8 cellular contexts compared by ENCODE assay signal in the genomic region with DNA sequence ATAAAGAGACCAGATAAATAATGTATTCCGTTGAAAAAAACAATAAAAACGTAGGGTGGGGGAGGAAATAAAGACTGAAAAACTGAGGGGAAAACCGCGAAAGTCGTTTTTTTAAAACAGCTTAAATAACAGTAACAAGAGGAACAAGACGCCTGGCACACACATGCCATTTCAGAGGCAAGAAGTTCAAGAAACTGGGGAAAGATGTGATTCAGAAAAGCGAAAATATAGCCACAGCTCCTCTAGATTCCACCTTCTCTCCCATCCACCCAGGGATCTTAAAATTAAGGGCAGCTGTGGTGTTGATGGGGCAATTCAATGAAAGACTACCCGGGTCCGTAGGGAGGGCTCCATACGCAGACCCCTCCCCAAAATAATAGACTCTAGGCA. TPM values are rescaled to one million over a fixed set of nuclear protein-coding genes. Genes with fewer than 3 reads are reported as not detected.
DNase-seq lines count a peak whose midpoint lies in the region; ATAC-seq, FAIRE-seq and TF ChIP-seq lines count a peak whose summit lies in the region.

No MANE protein-coding gene starts in this region.

- H3K27ac ChIP-seq in A549 = peak overlapping the region; percentile 89 to 99
- no peak overlapping the region for H3K27ac ChIP-seq in HUES48 (ENCODE audit: low read depth, low read length)
- no peak overlapping the region for H3K27ac ChIP-seq in mesodermal cell (ENCODE audit: low read depth, low read length, severe bottlenecking)

- H3K27ac Mint-ChIP-seq in MCF 10A (ENCODE audit: low read depth, unreplicated experiment) = no peak overlapping the region

- TF ChIP-seq RAD21 in A549 (conservative IDR thresholded peaks at IDR 0.05 in 1 of 2, IDR thresholded peaks at IDR 0.05 in 1 of 2) = no peak

- peak overlapping the region; percentile 84 for H3K4me3 Mint-ChIP-seq in MCF 10A (ENCODE audit: unreplicated experiment)

- H3K4me3 ChIP-seq in A549 (peak overlapping the region; percentile 97), HUES48 (ENCODE audit: low read depth, low read length) (peak overlapping the region; percentile 92), mesodermal cell (ENCODE audit: extremely low read depth, insufficient read depth, low read length, poor library complexity, severe bottlenecking) (peak overlapping the region; percentile 91)

- intact Hi-C loops in MCF 10A (cut with micrococcal nuclease) = loop anchor here (5.0 kb wide), 1 partner anchor 174 kb away; no protein-coding TSS in a partner anchor

- DNase-seq in A549 (ENCODE audit: low read depth in 1 of 2, low spot score in 1 of 2) (no peak), MCF 10A (ENCODE audit: unreplicated experiment) (no peak), AG20443 (ENCODE audit: low spot score) (no peak), DMS53 (lab: John Stamatoyannopoulos, UW) (no peak), cerebellar nuclear complex (lab: John Stamatoyannopoulos, UW) (no peak), urothelium cell line (ENCODE audit: low spot score) (no peak)

- H3K36me3 ChIP-seq in HUES48 (ENCODE audit: control insufficient read depth, insufficient read depth, low read length) (no peaks in the 10 kb centered on the region), mesodermal cell (ENCODE audit: control insufficient read depth, insufficient read depth, low read length) (peaks cover 3% of the 10 kb centered on the region)

- POLR2A ChIA-PET in A549 (lab: Yijun Ruan, JAX) (interaction anchor here (0.6 to 0.7 kb wide), 2 partner anchors 40 to 83 kb away, joined by 6 to 9 read pairs; no protein-coding TSS in a partner anchor), MCF 10A (lab: Yijun Ruan, JAX) (interaction anchor here (0.9 kb wide), 1 partner anchor 9 kb away, joined by 4 read pairs; no protein-coding TSS in a partner anchor)

- ATAC-seq in A549 = no peak

- peaks cover 8% of the 10 kb centered on the region for H3K9me3 ChIP-seq in A549
- H3K9me3 ChIP-seq in HUES48 (ENCODE audit: control insufficient read depth, insufficient read depth, low read length) = no peaks in the 10 kb centered on the region
- H3K9me3 ChIP-seq in mesodermal cell (ENCODE audit: control insufficient read depth, low read length) = peaks cover 2% of the 10 kb centered on the region

- peaks cover 28% of the 10 kb centered on the region for H3K27me3 ChIP-seq in HUES48 (ENCODE audit: control insufficient read depth, insufficient read depth, low read length)

- H3K4me1 Mint-ChIP-seq in MCF 10A (ENCODE audit: insufficient read depth, unreplicated experiment) = peaks cover 17% of the 10 kb centered on the region

- CTCF ChIA-PET in A549 (lab: Yijun Ruan, JAX) = interaction anchor here (1.0 to 1.6 kb wide), 3 partner anchors 10 to 55 kb away, joined by 3 to 5 read pairs (median 4); no protein-coding TSS in a partner anchor
- CTCF ChIA-PET in MCF 10A (lab: Yijun Ruan, JAX) = interaction anchor here (1.3 kb wide), 1 partner anchor 54 kb away, joined by 4 read pairs; no protein-coding TSS in a partner anchor

- BruUV-seq in MCF 10A (replicated peaks; lab: Mats Ljungman, UMichigan) = no TSS peak

- H3K9me3 Mint-ChIP-seq in MCF 10A (ENCODE audit: unreplicated experiment) = peaks cover 8% of the 10 kb centered on the region

- H3K4me1 ChIP-seq in A549 = peaks cover 27% of the 10 kb centered on the region
- peaks cover 30% of the 10 kb centered on the region; the same call in 1 of the 2 replicates for H3K4me1 ChIP-seq in HUES48 (ENCODE audit: control insufficient read depth, insufficient read depth, low read length)
- H3K4me1 ChIP-seq in mesodermal cell (ENCODE audit: control insufficient read depth, insufficient read depth, low read length, poor library complexity, severe bottlenecking) = peaks cover 7% of the 10 kb centered on the region

- TF ChIP-seq EP300 in A549 (IDR thresholded peaks at IDR 0.05) = no peak

- no peak overlapping the region for H3K9ac ChIP-seq in HUES48 (ENCODE audit: low read depth, low read length)

- FAIRE-seq in A549 (lab: Jason Lieb, UNC) = no peak
- FAIRE-seq in urothelium cell line (lab: Jason Lieb, UNC) = no peak

- TF ChIP-seq CTCF in A549 (IDR thresholded peaks at IDR 0.05) (no peak), MCF 10A (IDR thresholded peaks at IDR 0.05; ENCODE audit: unreplicated experiment) (no peak)

- H3K36me3 Mint-ChIP-seq in MCF 10A (ENCODE audit: insufficient read depth, unreplicated experiment) = no peaks in the 10 kb centered on the region

- H3K4me2 ChIP-seq in A549 = peak overlapping the region; percentile 93

- 3% methylated on average over 10 of the region's 10 CpGs for WGBS in A549 (ENCODE audit: missing lambda C conversion rate)
- 42% methylated on average over 5 of the region's 10 CpGs; no CpG with 5 or more reads in 1 of the 2 experiments for whole genome bisulfite sequencing in mesodermal cell (ENCODE audit: insufficient coverage in 2 of 2), 2 experiments

- TF ChIP-seq POLR2A in A549 (IDR thresholded peaks at IDR 0.05; ENCODE audit: low read length) = no peak

- H3K27me3 Mint-ChIP-seq in MCF 10A (ENCODE audit: insufficient read depth, unreplicated experiment) = no peaks in the 10 kb centered on the region

TF ChIP-seq in A549, 52 proteins besides CTCF, POLR2A, EP300 and RAD21:
- no peak for TF ChIP-seq RCOR1 (IDR thresholded peaks at IDR 0.05; ENCODE audit: low read depth, low read length)
- no peak for TF ChIP-seq RFX5 (IDR thresholded peaks at IDR 0.05)
- TF ChIP-seq MAX (IDR thresholded peaks at IDR 0.05) = no peak
- no peak for TF ChIP-seq RNF2 (IDR thresholded peaks at IDR 0.05; ENCODE audit: borderline replicate concordance, low read depth)
- TF ChIP-seq FOXS1 (CRISPR knock-in tag; IDR thresholded peaks at IDR 0.05) = no peak
- no peak for TF ChIP-seq KDM5A (IDR thresholded peaks at IDR 0.05)
- TF ChIP-seq SREBF2 (IDR thresholded peaks at IDR 0.05) = no peak
- TF ChIP-seq EHMT2 (IDR thresholded peaks at IDR 0.05; ENCODE audit: low read depth) = no peak
- TF ChIP-seq HDAC2 (IDR thresholded peaks at IDR 0.05) = no peak
- TF ChIP-seq HOXB5 (CRISPR knock-in tag; IDR thresholded peaks at IDR 0.05) = no peak
- TF ChIP-seq USF2 (IDR thresholded peaks at IDR 0.05) = no peak
- TF ChIP-seq JUN (IDR thresholded peaks at IDR 0.05) = no peak
- no peak for TF ChIP-seq MYC (IDR thresholded peaks at IDR 0.05; ENCODE audit: borderline replicate concordance, low read length)
- no peak for TF ChIP-seq RARB (CRISPR knock-in tag; IDR thresholded peaks at IDR 0.05)
- TF ChIP-seq FOSL2 (IDR thresholded peaks at IDR 0.05) = no peak
- TF ChIP-seq FOSL2 (CRISPR knock-in tag; IDR thresholded peaks at IDR 0.05) = no peak
- no peak for TF ChIP-seq NR3C1 (IDR thresholded peaks at IDR 0.05)
- TF ChIP-seq HEYL (CRISPR knock-in tag; IDR thresholded peaks at IDR 0.05) = no peak

RNA-seq across cellular contexts. Expression of gene EPB41L2, which starts 1.3 kb away (rescaled TPM):
- polyA plus RNA-seq in A549 (2011; rRNA removed) (33.9 and 42.9 TPM in 2 replicates), A549 (2017; fragmentation: RNase III; extraction: RNeasy Plus Mini Kit Qiagen cat#74134 plus additional on column Dnase treatment) (50.3 to 59.9 TPM (median 56.3 TPM) in 3 replicates)
- polyA plus RNA-seq in A549 (2012; cell fraction: cytosol; rRNA removed) = 18.9 and 22.1 TPM in 2 replicates
- polyA plus RNA-seq in A549 (2012; cell fraction: nucleus; rRNA removed) = 23.5 and 43.7 TPM in 2 replicates
- 43.1 and 60.3 TPM in 2 replicates for polyA minus RNA-seq in A549 (2011; rRNA and poly(A)+ RNA removed)
- total RNA-seq in MCF 10A (2022) = 22.5 and 33.3 TPM in 2 replicates
- 95.1 TPM for polyA plus RNA-seq in mesodermal cell (2013, experiment 1 of 2)
- polyA plus RNA-seq in mesodermal cell (2013, experiment 2 of 2) = 75.4 TPM

Comparison
In these comparisons a context has a peak if more than half of its experiments do, and no peak if none do; other contexts are left out.
1. H3K27ac ChIP-seq: peak in A549 (2 of 2); none in HUES48 (single experiment) and mesodermal cell (single experiment).
2. Peak in every context shown above with its lines, with median percentiles within 50 percentile points of each other: H3K4me3 ChIP-seq.